In genomic region chr10:13346280-13346819, GRCh38 we compare ENCODE assay signal across 8 cellular contexts. TPM values are rescaled to one million over a fixed set of nuclear protein-coding genes. Genes with fewer than 3 reads are reported as not detected.
DNase-seq lines count a peak whose midpoint lies in the region; ATAC-seq and TF ChIP-seq lines count a peak whose summit lies in the region.

No MANE protein-coding gene starts in this region.

- H3K4me2 ChIP-seq in HCT116 (ENCODE audit: low read length): peak overlapping the region; percentile 77

- H3K27ac ChIP-seq in HCT116 (ENCODE audit: low read depth, low read length): peak overlapping the region; percentile 90
- H3K27ac ChIP-seq in ascending aorta: peak overlapping the region; percentile 93 to 96
- H3K27ac ChIP-seq in stomach smooth muscle (ENCODE audit: low read length): peak overlapping the region; percentile 90

- H4K20me1 ChIP-seq in HCT116 (ENCODE audit: insufficient read depth): no peaks in the 10 kb centered on the region

- H3K9ac ChIP-seq in HCT116 (ENCODE audit: low read length): peak overlapping the region; percentile 95
- H3K9ac ChIP-seq in stomach smooth muscle (ENCODE audit: low read length in 2 of 2): peak overlapping the region; percentile 80 to 92

- TF ChIP-seq CTCF in HCT116 (IDR thresholded peaks at IDR 0.05 in 2 of 3, conservative IDR thresholded peaks at IDR 0.05 in 1 of 3; ENCODE audit: borderline replicate concordance in 1 of 3, insufficient read depth in 1 of 3, low read depth in 2 of 3, low read length in 2 of 3) (no peak), ascending aorta (IDR thresholded peaks at IDR 0.05) (no peak), kidney epithelial cell (IDR thresholded peaks at IDR 0.05; ENCODE audit: insufficient read depth, low read length, poor library complexity, severe bottlenecking) (no peak)

- in situ Hi-C loops in ACHN (cut with HindIII; ENCODE audit: low pct_ligation_motif_present, low pct_unique_long_range_greater_than_20kb, low sequenced_read_pairs): no loop called here

- CTCF ChIA-PET in HCT116 (lab: Charles Lee): no interaction called here

- H3K79me2 ChIP-seq in HCT116 (ENCODE audit: insufficient read depth, low read length): peaks cover 52% of the 10 kb centered on the region

- no peak overlapping the region for H2AFZ ChIP-seq in HCT116 (ENCODE audit: low read depth, low read length, poor library complexity, severe bottlenecking)

- H3K36me3 ChIP-seq in HCT116 (ENCODE audit: control insufficient read depth in 1 of 2, insufficient read depth in 2 of 2, low read length in 2 of 2): peaks cover 0 to 4% of the 10 kb centered on the region in 2 experiments; a peak in 2 of 4 replicates
- H3K36me3 ChIP-seq in ascending aorta: no peaks in the 10 kb centered on the region
- peaks cover 2% of the 10 kb centered on the region for H3K36me3 ChIP-seq in kidney epithelial cell (ENCODE audit: control insufficient read depth, insufficient read depth, low read length)
- peaks cover 0 to 3% of the 10 kb centered on the region in 2 donors for H3K36me3 ChIP-seq in stomach smooth muscle (ENCODE audit: control insufficient read depth in 2 of 2, insufficient read depth in 2 of 2, low read length in 2 of 2)

- H3K9me3 ChIP-seq in HCT116 (ENCODE audit: control insufficient read depth in 1 of 2, insufficient read depth in 1 of 2, low read depth in 1 of 2, low read length in 2 of 2) (no peaks in the 10 kb centered on the region), ascending aorta (no peaks in the 10 kb centered on the region), stomach smooth muscle (ENCODE audit: control insufficient read depth in 2 of 2, low read length in 2 of 2) (no peaks in the 10 kb centered on the region)

- TF ChIP-seq RAD21 in HCT116 (IDR thresholded peaks at IDR 0.05; ENCODE audit: low read depth): no peak

- ATAC-seq in HCT116 (no peak), HG02623 (IDR thresholded peaks at IDR 0.05; ENCODE audit: unreplicated experiment) (no peak)

- H3K4me1 ChIP-seq in HCT116 (ENCODE audit: control insufficient read depth in 1 of 2, insufficient read depth in 2 of 2, low read length in 2 of 2) (peaks cover 15 to 28% of the 10 kb centered on the region in 2 experiments; a peak in 3 of 4 replicates), ascending aorta (peaks cover 0 to 13% of the 10 kb centered on the region in 2 donors), stomach smooth muscle (ENCODE audit: control insufficient read depth, insufficient read depth, low read length) (peaks cover 26% of the 10 kb centered on the region)

- DNase-seq in ACHN (peak; percentile 6), HCT116 (ENCODE audit: low read depth, low spot score) (no peak), ascending aorta (ENCODE audit: low spot score in 2 of 2) (peak in 1 of 2 donors; percentile 66), kidney epithelial cell (ENCODE audit: low read depth) (no peak), NCI-H345 (lab: John Stamatoyannopoulos, UW) (no peak), NCI-H187 treated with DMSO at 0.1 percent for 48 hours (lab: John Stamatoyannopoulos, UW) (no peak)

- RAD21 ChIA-PET in HCT116 (lab: Charles Lee; ENCODE audit: low non-redundant PET in 1 of 2, low total read pairs in 2 of 2, uncharacterized antibody in 2 of 2, unreplicated experiment in 2 of 2): no interaction called here

- peak overlapping the region; percentile 68 to 84 for H3K4me3 ChIP-seq in HCT116 (replicated peaks in 1 of 2; ENCODE audit: low read depth in 1 of 2, low read length in 2 of 2)
- peak overlapping the region; percentile 90 to 93 for H3K4me3 ChIP-seq in ascending aorta
- peak overlapping the region; percentile 82 for H3K4me3 ChIP-seq in kidney epithelial cell (ENCODE audit: low read depth, low read length)
- H3K4me3 ChIP-seq in stomach smooth muscle (ENCODE audit: low read length in 2 of 2): peak overlapping the region; percentile 63 to 80

- intact Hi-C loops in HCT116 (cut with micrococcal nuclease) (loop anchor here (5.0 kb wide), 1 partner anchor 184 kb away; the partner anchor contains the start of gene MCM10), ascending aorta (cut with DNase I) (loop anchor here (2.0 to 5.0 kb wide), 3 partner anchors 181 to 1734 kb away; partner anchors contain the start of genes BEND7, OPTN and USP6NL)

- no peak for TF ChIP-seq POLR2A in HCT116 (IDR thresholded peaks at IDR 0.05; ENCODE audit: borderline replicate concordance, extremely low read depth, insufficient read depth, insufficient read length)

- H3K27me3 ChIP-seq in HCT116 (ENCODE audit: insufficient read depth, low read length) (no peaks in the 10 kb centered on the region), ascending aorta (no peaks in the 10 kb centered on the region), kidney epithelial cell (ENCODE audit: control insufficient read depth, insufficient read depth, low read length) (peaks cover 1% of the 10 kb centered on the region), stomach smooth muscle (ENCODE audit: control insufficient read depth in 1 of 2, insufficient read depth in 2 of 2, low read length in 2 of 2) (no peaks in the 10 kb centered on the region)

- no peaks in the 10 kb centered on the region for H3K9me2 ChIP-seq in HCT116 (ENCODE audit: insufficient read depth)

- POLR2A ChIA-PET in HCT116 (lab: Charles Lee): no interaction called here

- BruUV-seq in HCT116 (replicated peaks; lab: Mats Ljungman, UMichigan): TSS peak; percentile 69

TF ChIP-seq in HCT116, 20 proteins besides CTCF, POLR2A, EP300 and RAD21 (continues in another document):
- TF ChIP-seq EZH2 (IDR thresholded peaks at IDR 0.05) (no peak), REST (IDR thresholded peaks at IDR 0.05; ENCODE audit: low read depth) (no peak), SP1 (IDR thresholded peaks at IDR 0.05; ENCODE audit: low read depth) (no peak), SIN3A (IDR thresholded peaks at IDR 0.05; ENCODE audit: low read depth) (no peak), ZBTB33 (IDR thresholded peaks at IDR 0.05; ENCODE audit: extremely low read depth, insufficient replicate concordance, low read length) (no peak), CBX3 (IDR thresholded peaks at IDR 0.05; ENCODE audit: low read depth) (no peak), ZNF274 (IDR thresholded peaks at IDR 0.05; ENCODE audit: low read depth, low read length) (no peak), ATF3 (IDR thresholded peaks at IDR 0.05) (no peak), FOSL1 (IDR thresholded peaks at IDR 0.05; ENCODE audit: low read depth) (no peak), CEBPB (IDR thresholded peaks at IDR 0.05; ENCODE audit: low read depth) (no peak), EGR1 (IDR thresholded peaks at IDR 0.05; ENCODE audit: low read depth) (no peak), TCF7L2 (IDR thresholded peaks at IDR 0.05; ENCODE audit: borderline replicate concordance, extremely low read depth, insufficient read depth, insufficient read length) (no peak), YY1 (IDR thresholded peaks at IDR 0.05; ENCODE audit: extremely low read depth, insufficient replicate concordance, low read depth, low read length) (no peak), MAX (IDR thresholded peaks at IDR 0.05) (no peak)

RNA-seq across cellular contexts. Expression of gene SEPHS1, which starts 1.7 kb away (rescaled TPM):
- 51.7 TPM for total RNA-seq in HCT116 (2021; ENCODE audit: unreplicated experiment)
- polyA plus RNA-seq in HCT116 (2012): 46.0 and 50.8 TPM in 2 replicates
- 20.3 TPM for total RNA-seq in ascending aorta
- 48.9 and 56.8 TPM in 2 replicates for total RNA-seq in kidney epithelial cell

RNA-seq across cellular contexts. Expression of gene PHYH, which starts 46.5 kb away (rescaled TPM):
- total RNA-seq in HCT116 (2021; ENCODE audit: unreplicated experiment) (15.3 TPM), ascending aorta (22.0 TPM), kidney epithelial cell (15.8 and 28.6 TPM in 2 replicates)
- polyA plus RNA-seq in HCT116 (2012): 9.1 and 12.2 TPM in 2 replicates
